ENCODE assay signal across 16 cellular contexts in the genomic region with DNA sequence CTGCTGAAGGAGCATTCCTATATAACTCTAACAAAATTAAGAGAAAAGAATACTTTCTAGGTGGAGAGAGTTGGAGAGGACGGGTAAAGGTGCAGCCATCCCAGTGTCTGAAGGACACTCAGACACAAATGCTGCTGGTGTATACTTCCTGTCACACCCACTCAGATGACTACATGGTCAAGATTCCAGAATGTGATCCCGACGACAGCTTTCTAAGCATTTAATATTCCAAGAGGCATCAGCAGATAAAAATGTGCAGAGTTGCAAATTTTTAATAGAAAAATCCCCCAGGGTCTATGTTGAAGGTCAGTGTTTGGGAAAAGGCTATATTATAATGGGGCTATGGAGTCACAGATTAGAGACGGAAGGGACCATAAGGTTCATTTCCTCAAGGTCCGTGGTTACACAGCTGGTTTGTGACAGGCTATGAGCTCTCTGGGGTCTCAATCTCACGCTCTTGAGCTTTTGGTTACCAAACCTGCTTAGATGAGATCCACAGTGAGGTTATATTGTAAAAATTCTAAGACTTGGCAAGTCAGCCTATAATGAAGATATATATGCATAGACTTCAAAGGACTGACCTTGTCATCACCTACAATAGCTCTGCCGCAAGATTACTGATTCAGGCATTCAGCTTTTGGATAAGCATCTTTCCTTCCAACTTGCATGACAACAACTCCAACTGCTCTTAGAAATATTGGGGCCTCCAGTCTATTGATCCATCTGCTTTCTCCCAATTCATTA. TPM values are rescaled to one million over a fixed set of nuclear protein-coding genes. Genes with fewer than 3 reads are reported as not detected.
DNase-seq lines count a peak whose midpoint lies in the region; ATAC-seq and TF ChIP-seq lines count a peak whose summit lies in the region.
"Had no signal": no experiment of that assay in that cellular context is flagged by ENCODE, and none has a peak within 500 bp of the region (broad histone marks: within the 10 kb centered on the region; RNA-seq: fewer than 3 reads in every experiment).

No MANE protein-coding gene starts in this region.

- 65 to 72% methylated on average over 7 of the region's 7 CpGs for WGBS in thyroid gland, 2 donors

- H3K36me3 ChIP-seq in RWPE2 (ENCODE audit: low read depth) (no peaks in the 10 kb centered on the region), iPS-20b (ENCODE audit: insufficient read depth, low read depth, low read length) (peaks cover 4% of the 10 kb centered on the region; the same call in 1 of the 2 replicates), thyroid gland (no peaks in the 10 kb centered on the region), upper lobe of right lung (no peaks in the 10 kb centered on the region)
- H3K36me3 ChIP-seq: cardiac muscle cell, gastroesophageal sphincter, Peyer's patch, tibial artery had no signal

- in situ Hi-C loops in GM13976 (cut with MboI; ENCODE audit: low sequenced_read_pairs, unreplicated experiment), result no loop called here

- H3K4me1 ChIP-seq in RWPE2 (ENCODE audit: insufficient read depth, poor library complexity, severe bottlenecking), result peaks cover 54% of the 10 kb centered on the region
- H3K4me1 ChIP-seq in iPS-20b (ENCODE audit: insufficient read depth, low read length), result peaks cover 50% of the 10 kb centered on the region
- H3K4me1 ChIP-seq in thyroid gland, result peaks cover 5 to 13% of the 10 kb centered on the region in 2 donors
- H3K4me1 ChIP-seq in upper lobe of right lung, result peaks cover 5% of the 10 kb centered on the region
- H3K4me1 ChIP-seq: parathyroid adenoma, Peyer's patch had no signal

- H3K27me3 ChIP-seq in RWPE2 (ENCODE audit: insufficient read depth, poor library complexity, severe bottlenecking) (no peaks in the 10 kb centered on the region), iPS-20b (ENCODE audit: insufficient read depth, low read length) (no peaks in the 10 kb centered on the region), thyroid gland (no peaks in the 10 kb centered on the region), upper lobe of right lung (no peaks in the 10 kb centered on the region)
- H3K27me3 ChIP-seq: cardiac muscle cell, gastroesophageal sphincter, Peyer's patch, tibial artery had no signal

- H3K27ac ChIP-seq in RWPE2 (ENCODE audit: poor library complexity, severe bottlenecking), result peak overlapping the region; percentile 97
- H3K27ac ChIP-seq in iPS-20b (ENCODE audit: low read length), result peak overlapping the region; percentile 63
- H3K27ac ChIP-seq in thyroid gland, result peak overlapping the region in 2 of 3 donors; percentile 13 to 24
- H3K27ac ChIP-seq in upper lobe of right lung, result no peak overlapping the region
- H3K27ac ChIP-seq: cardiac muscle cell, gastroesophageal sphincter, parathyroid adenoma, Peyer's patch, tibial artery had no signal

- H3K4me3 ChIP-seq in RWPE2 (ENCODE audit: severe bottlenecking) (no peak overlapping the region), iPS-20b (ENCODE audit: low read length) (peak overlapping the region; percentile 64; the same call in 1 of the 2 replicates), thyroid gland (replicated peaks in 1 of 3) (no peak overlapping the region), upper lobe of right lung (no peak overlapping the region)
- H3K4me3 ChIP-seq: cardiac muscle cell, gastroesophageal sphincter, Peyer's patch, tibial artery had no signal

- DNase-seq in HCEC 1CT (peak; percentile 40), RWPE2 (ENCODE audit: low spot score) (no peak), thyroid gland (no peak), upper lobe of right lung (no peak), GM13976 (ENCODE audit: low spot score) (no peak)
- DNase-seq: activated CD4-positive, alpha-beta T cell treated with anti-CD3 and anti-CD28 coated beads for 36 hours; CD4-positive, alpha-beta T cell; NCI-H1436; NCI-H510A; Peyer's patch; tibial artery had no signal

- intact Hi-C loops in thyroid gland (cut with DNase I) (no loop called here), upper lobe of right lung (cut with DNase I) (no loop called here)

- H3K9ac ChIP-seq in iPS-20b (ENCODE audit: low read depth, low read length), result peak overlapping the region; percentile 63; the same call in 1 of the 2 replicates
- H3K9ac ChIP-seq: parathyroid adenoma had no signal

- TF ChIP-seq CTCF in RWPE2 (IDR thresholded peaks at IDR 0.05; ENCODE audit: poor library complexity, severe bottlenecking) (no peak), thyroid gland (IDR thresholded peaks at IDR 0.05) (no peak), upper lobe of right lung (IDR thresholded peaks at IDR 0.05) (no peak), GM13976 (IDR thresholded peaks at IDR 0.05; ENCODE audit: borderline replicate concordance, control extremely low read depth, extremely low read depth, insufficient read depth, missing control alignments) (no peak)

- ATAC-seq in RWPE2 (ENCODE audit: low read depth) (no peak), upper lobe of right lung (no peak), HG03520 (IDR thresholded peaks at IDR 0.05; ENCODE audit: unreplicated experiment) (no peak)
- ATAC-seq: activated CD4-positive, alpha-beta T cell treated with anti-CD3 and anti-CD28 coated beads for 36 hours; gastroesophageal sphincter had no signal

- no peaks in the 10 kb centered on the region for H3K9me3 ChIP-seq in RWPE2 (ENCODE audit: severe bottlenecking)
- H3K9me3 ChIP-seq in iPS-20b (ENCODE audit: insufficient read depth, low read depth, low read length), result no peaks in the 10 kb centered on the region
- no peaks in the 10 kb centered on the region for H3K9me3 ChIP-seq in thyroid gland
- H3K9me3 ChIP-seq in upper lobe of right lung, result no peaks in the 10 kb centered on the region
- H3K9me3 ChIP-seq: gastroesophageal sphincter, Peyer's patch, tibial artery had no signal

- no peak for TF ChIP-seq POLR2A in thyroid gland (IDR thresholded peaks at IDR 0.05)

RNA-seq across cellular contexts. Expression of a gene that starts 35.1 kb away (rescaled TPM):
- 10 to 100 TPM in 3 of 4 donors, 1 to 10 TPM in 1; 9.8 to 16.9 (median 12.5) TPM for total RNA-seq in thyroid gland
- 19.5 TPM for total RNA-seq in upper lobe of right lung
